In genomic region chr17:8125196-8125946, GRCh38 we compare ENCODE assay signal across 1 cellular context.
TF ChIP-seq lines count a peak whose summit lies in the region.

No MANE protein-coding gene starts in this region.

TF ChIP-seq in SK-N-SH treated with all-trans-retinoic acid at 6 μM for 48 hours, 23 proteins besides CTCF, POLR2A, EP300 and RAD21 (continued from another document):
- TF ChIP-seq TSHZ2 (CRISPR knock-in tag; IDR thresholded peaks at IDR 0.05) (no peak), CREB5 (CRISPR knock-in tag; IDR thresholded peaks at IDR 0.05; ENCODE audit: low read depth) (no peak), RARB (CRISPR knock-in tag; IDR thresholded peaks at IDR 0.05) (no peak), TOX (CRISPR knock-in tag; IDR thresholded peaks at IDR 0.05; ENCODE audit: borderline replicate concordance) (no peak), ZNF70 (CRISPR knock-in tag; IDR thresholded peaks at IDR 0.05) (no peak), BACH2 (CRISPR knock-in tag; IDR thresholded peaks at IDR 0.05; ENCODE audit: borderline replicate concordance) (no peak), CSDC2 (CRISPR knock-in tag; IDR thresholded peaks at IDR 0.05) (no peak), ESRRG (CRISPR knock-in tag; IDR thresholded peaks at IDR 0.05) (no peak), ZNF8 (CRISPR knock-in tag; IDR thresholded peaks at IDR 0.05) (no peak), PATZ1 (CRISPR knock-in tag; IDR thresholded peaks at IDR 0.05; ENCODE audit: borderline replicate concordance) (no peak), SNAI2 (CRISPR knock-in tag; IDR thresholded peaks at IDR 0.05) (no peak), PPARA (CRISPR knock-in tag; IDR thresholded peaks at IDR 0.05; ENCODE audit: borderline replicate concordance) (no peak), CSRNP3 (CRISPR knock-in tag; IDR thresholded peaks at IDR 0.05) (no peak), ZC3H10 (CRISPR knock-in tag; IDR thresholded peaks at IDR 0.05) (no peak), ARNTL (CRISPR knock-in tag; IDR thresholded peaks at IDR 0.05; ENCODE audit: borderline replicate concordance, low read depth) (no peak)
